ENCODE assay signal across 39 cellular contexts in the genomic region with DNA sequence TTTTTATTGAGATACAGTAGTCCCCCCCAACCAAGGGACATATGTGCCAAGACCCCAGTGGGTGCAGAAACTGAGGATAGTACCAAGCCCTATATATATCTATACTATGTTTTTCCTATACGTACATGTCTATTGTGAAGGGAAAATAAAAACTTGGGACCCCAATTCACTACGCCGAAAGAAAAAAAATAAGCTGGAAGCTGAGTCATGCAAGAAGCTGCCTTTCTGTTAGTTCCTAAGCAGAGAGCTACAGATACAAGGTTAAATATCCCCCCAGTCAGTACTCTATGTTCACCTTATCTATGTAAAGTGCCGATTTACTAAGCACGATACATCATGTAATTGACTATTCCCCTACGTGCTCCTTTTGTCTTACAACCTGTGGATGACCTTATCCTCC. TPM values are rescaled to one million over a fixed set of nuclear protein-coding genes. Genes with fewer than 3 reads are reported as not detected.
"Had no signal": no experiment of that assay in that cellular context is flagged by ENCODE, and none has a peak within 500 bp of the region (broad histone marks: within the 10 kb centered on the region; RNA-seq: fewer than 3 reads in every experiment).

No MANE protein-coding gene starts in this region.

- H3K4me3 Mint-ChIP-seq: activated naive CD4-positive, alpha-beta T cell treated with anti-CD3 and anti-CD28 coated beads for 36 hours; activated naive CD4-positive, alpha-beta T cell treated with anti-CD3 and anti-CD28 coated beads, Interleukin-2, amount 10 ng/mL, durations not matched to agents 7 days and 5 days; activated naive CD4-positive, alpha-beta T cell treated with anti-CD3 and anti-CD28 coated beads, Interleukin-2, amount 50 U/mL, for 24 hours; activated naive CD8-positive, alpha-beta T cell; activated naive CD8-positive, alpha-beta T cell treated with anti-CD3 and anti-CD28 coated beads for 36 hours; activated naive CD8-positive, alpha-beta T cell treated with anti-CD3 and anti-CD28 coated beads, Interleukin-2, amount 10 ng/mL, durations not matched to agents 7 days and 5 days; activated naive CD8-positive, alpha-beta T cell treated with anti-CD3 and anti-CD28 coated beads, Interleukin-2, amount 50 U/mL, for 24 hours; activated T-cell treated with anti-CD3 and anti-CD28 coated beads, Interleukin-2, amount 50 U/mL, for 24 hours; activated T-cell treated with anti-CD3 and anti-CD28 coated beads, Interleukin-2, amount 50 U/mL, for 72 hours; activated T-helper 1 cell treated with anti-CD3 and anti-CD28 coated beads, Interleukin-12 subunit alpha, Interleukin-12 subunit beta, Interleukin-2, Interleukin-4 antibody, amounts not matched to agents 30 ng/mL and 10 ng/mL and 1 ng/mL, durations not matched to agents 14 hours and 24 hours and 36 hours; activated T-helper 17 cell treated with anti-CD3 and anti-CD28 coated beads, Interleukin-2, amount 50 U/mL, for 72 hours; brain; central memory CD8-positive, alpha-beta T cell had no signal

- H3K27me3 ChIP-seq: adrenal gland, ascending aorta, body of pancreas, brain microvascular endothelial cell, breast epithelium had no signal

- H3K27ac Mint-ChIP-seq: activated naive CD4-positive, alpha-beta T cell treated with anti-CD3 and anti-CD28 coated beads for 36 hours; activated naive CD4-positive, alpha-beta T cell treated with anti-CD3 and anti-CD28 coated beads, Interleukin-2, amount 10 ng/mL, durations not matched to agents 7 days and 5 days; activated naive CD4-positive, alpha-beta T cell treated with anti-CD3 and anti-CD28 coated beads, Interleukin-2, amount 50 U/mL, for 24 hours; activated naive CD4-positive, alpha-beta T cell treated with anti-CD3 and anti-CD28 coated beads, Interleukin-2, amount 50 U/mL, for 72 hours; activated naive CD8-positive, alpha-beta T cell; activated naive CD8-positive, alpha-beta T cell treated with anti-CD3 and anti-CD28 coated beads for 36 hours; activated naive CD8-positive, alpha-beta T cell treated with anti-CD3 and anti-CD28 coated beads, Interleukin-2, amount 10 ng/mL, durations not matched to agents 7 days and 5 days; activated naive CD8-positive, alpha-beta T cell treated with anti-CD3 and anti-CD28 coated beads, Interleukin-2, amount 50 U/mL, for 24 hours; activated T-cell treated with anti-CD3 and anti-CD28 coated beads, Interleukin-2, amount 50 U/mL, for 24 hours; activated T-cell treated with anti-CD3 and anti-CD28 coated beads, Interleukin-2, amount 50 U/mL, for 72 hours; activated T-helper 1 cell treated with anti-CD3 and anti-CD28 coated beads, Interleukin-12 subunit alpha, Interleukin-12 subunit beta, Interleukin-2, Interleukin-4 antibody, amounts not matched to agents 30 ng/mL and 10 ng/mL and 1 ng/mL, durations not matched to agents 14 hours and 24 hours and 36 hours; activated T-helper 17 cell treated with anti-CD3 and anti-CD28 coated beads, Interleukin-2, amount 50 U/mL, for 72 hours; activated T-helper 2 cell treated with anti-CD3 and anti-CD28 coated beads, Interferon-gamma antibody, Interleukin-2, Interleukin-4, amounts not matched to agents 10 μg/mL and 5 μg/mL and 100 μg/mL, durations not matched to agents 14 hours and 24 hours and 36 hours; brain had no signal

- H3K9me3 Mint-ChIP-seq: activated naive CD4-positive, alpha-beta T cell treated with anti-CD3 and anti-CD28 coated beads for 36 hours; activated naive CD4-positive, alpha-beta T cell treated with anti-CD3 and anti-CD28 coated beads, Interleukin-2, amount 10 ng/mL, durations not matched to agents 7 days and 5 days; activated naive CD8-positive, alpha-beta T cell treated with anti-CD3 and anti-CD28 coated beads for 36 hours; activated naive CD8-positive, alpha-beta T cell treated with anti-CD3 and anti-CD28 coated beads, Interleukin-2, amount 10 ng/mL, durations not matched to agents 7 days and 5 days; activated naive CD8-positive, alpha-beta T cell treated with anti-CD3 and anti-CD28 coated beads, Interleukin-2, amount 50 U/mL, for 24 hours; activated T-helper 1 cell treated with anti-CD3 and anti-CD28 coated beads, Interleukin-12 subunit alpha, Interleukin-12 subunit beta, Interleukin-2, Interleukin-4 antibody, amounts not matched to agents 30 ng/mL and 10 ng/mL and 1 ng/mL, durations not matched to agents 14 hours and 24 hours and 36 hours; activated T-helper 17 cell treated with anti-CD3 and anti-CD28 coated beads, Interleukin-2, amount 50 U/mL, for 72 hours; activated T-helper 2 cell treated with anti-CD3 and anti-CD28 coated beads, Interferon-gamma antibody, Interleukin-2, Interleukin-4, amounts not matched to agents 10 μg/mL and 5 μg/mL and 100 μg/mL, durations not matched to agents 14 hours and 24 hours and 36 hours; central memory CD8-positive, alpha-beta T cell had no signal

- H3K27ac ChIP-seq: adrenal gland, ascending aorta, body of pancreas, brain microvascular endothelial cell, breast epithelium, cardiac muscle cell had no signal

- H3K36me3 ChIP-seq: adrenal gland, ascending aorta, brain microvascular endothelial cell, breast epithelium, cardiac muscle cell had no signal

- H3K4me1 ChIP-seq: adrenal gland, ascending aorta, body of pancreas, breast epithelium had no signal

- FAIRE-seq: astrocyte, bronchial epithelial cell, colon had no signal

- H3K4me1 Mint-ChIP-seq: activated naive CD4-positive, alpha-beta T cell treated with anti-CD3 and anti-CD28 coated beads, Interleukin-2, amount 10 ng/mL, durations not matched to agents 7 days and 5 days; activated naive CD4-positive, alpha-beta T cell treated with anti-CD3 and anti-CD28 coated beads, Interleukin-2, amount 50 U/mL, for 24 hours; activated naive CD8-positive, alpha-beta T cell treated with anti-CD3 and anti-CD28 coated beads for 36 hours; activated naive CD8-positive, alpha-beta T cell treated with anti-CD3 and anti-CD28 coated beads, Interleukin-2, amount 50 U/mL, for 24 hours; activated T-helper 17 cell treated with anti-CD3 and anti-CD28 coated beads, Interleukin-2, amount 50 U/mL, for 72 hours; brain; central memory CD8-positive, alpha-beta T cell had no signal

- ATAC-seq: activated naive CD4-positive, alpha-beta T cell treated with anti-CD3 and anti-CD28 coated beads, Interleukin-2, amount 50 U/mL, for 72 hours; activated naive CD8-positive, alpha-beta T cell treated with anti-CD3 and anti-CD28 coated beads, Interleukin-2, amount 50 U/mL, for 24 hours; activated T-cell treated with anti-CD3 and anti-CD28 coated beads, Interleukin-2, amount 50 U/mL, for 72 hours; activated T-helper 17 cell treated with anti-CD3 and anti-CD28 coated beads, Interleukin-2, amount 50 U/mL, for 72 hours; body of pancreas had no signal

- H3K4me3 ChIP-seq: adrenal gland, ascending aorta, body of pancreas, breast epithelium, cardiac muscle cell had no signal

- H3K36me3 Mint-ChIP-seq: activated naive CD4-positive, alpha-beta T cell treated with anti-CD3 and anti-CD28 coated beads, Interleukin-2, amount 10 ng/mL, durations not matched to agents 7 days and 5 days; activated naive CD4-positive, alpha-beta T cell treated with anti-CD3 and anti-CD28 coated beads, Interleukin-2, amount 50 U/mL, for 24 hours; activated naive CD4-positive, alpha-beta T cell treated with anti-CD3 and anti-CD28 coated beads, Interleukin-2, amount 50 U/mL, for 72 hours; activated naive CD8-positive, alpha-beta T cell; activated naive CD8-positive, alpha-beta T cell treated with anti-CD3 and anti-CD28 coated beads for 36 hours; activated naive CD8-positive, alpha-beta T cell treated with anti-CD3 and anti-CD28 coated beads, Interleukin-2, amount 10 ng/mL, durations not matched to agents 7 days and 5 days; brain had no signal

- H3K9me3 ChIP-seq: adrenal gland, ascending aorta, body of pancreas had no signal

- DNase-seq: activated effector memory CD4-positive, alpha-beta T cell treated with anti-CD3 and anti-CD28 coated beads, Interleukin-2, amount 50 U/mL, for 16 hours; activated effector memory CD4-positive, alpha-beta T cell treated with Interleukin-2 at 50 U/mL for 16 hours; activated gamma-delta T cell; activated gamma-delta T cell treated with Interleukin-2 at 50 U/mL for 16 hours; activated naive CD4-positive, alpha-beta T cell; activated naive CD4-positive, alpha-beta T cell treated with anti-CD3 and anti-CD28 coated beads for 36 hours; activated naive CD4-positive, alpha-beta T cell treated with anti-CD3 and anti-CD28 coated beads, Interleukin-2, amount 10 ng/mL, durations not matched to agents 7 days and 5 days; activated naive CD4-positive, alpha-beta T cell treated with anti-CD3 and anti-CD28 coated beads, Interleukin-2, amount 50 U/mL, for 16 hours; activated naive CD4-positive, alpha-beta T cell treated with Interleukin-2 at 50 U/mL for 16 hours; activated naive CD8-positive, alpha-beta T cell treated with anti-CD3 and anti-CD28 coated beads for 36 hours; activated naive CD8-positive, alpha-beta T cell treated with anti-CD3 and anti-CD28 coated beads, Interleukin-2, amount 10 ng/mL, durations not matched to agents 7 days and 5 days; activated naive CD8-positive, alpha-beta T cell treated with anti-CD3 and anti-CD28 coated beads, Interleukin-2, amount 50 U/mL, for 24 hours; activated T-cell treated with anti-CD3 and anti-CD28 coated beads, Interleukin-2, amount 50 U/mL, for 24 hours; activated T-cell treated with anti-CD3 and anti-CD28 coated beads, Interleukin-2, amount 50 U/mL, for 48 hours; activated T-cell treated with anti-CD3 and anti-CD28 coated beads, Interleukin-2, amount 50 U/mL, for 72 hours; adrenal gland; amniotic stem cell; amygdala; anterior cingulate cortex; aorta; body of pancreas; brain microvascular endothelial cell; caudate nucleus; central memory CD4-positive, alpha-beta T cell; cerebellar nuclear complex had no signal

RNA-seq across cellular contexts. Expression of a gene that starts 11.5 kb away (rescaled TPM):
- total RNA-seq: activated naive CD4-positive, alpha-beta T cell treated with anti-CD3 and anti-CD28 coated beads for 36 hours; activated naive CD4-positive, alpha-beta T cell treated with anti-CD3 and anti-CD28 coated beads, Interleukin-2, amount 50 U/mL, for 72 hours; activated naive CD8-positive, alpha-beta T cell treated with anti-CD3 and anti-CD28 coated beads for 36 hours; activated naive CD8-positive, alpha-beta T cell treated with anti-CD3 and anti-CD28 coated beads, Interleukin-2, amount 10 ng/mL, durations not matched to agents 7 days and 5 days; activated T-helper 1 cell treated with anti-CD3 and anti-CD28 coated beads, Interleukin-12 subunit alpha, Interleukin-12 subunit beta, Interleukin-2, Interleukin-4 antibody, amounts not matched to agents 30 ng/mL and 10 ng/mL and 1 ng/mL, durations not matched to agents 14 hours and 24 hours and 36 hours; activated T-helper 17 cell treated with anti-CD3 and anti-CD28 coated beads, Interleukin-2, amount 50 U/mL, for 72 hours; activated T-helper 2 cell treated with anti-CD3 and anti-CD28 coated beads, Interferon-gamma antibody, Interleukin-2, Interleukin-4, amounts not matched to agents 10 μg/mL and 5 μg/mL and 100 μg/mL, durations not matched to agents 14 hours and 24 hours and 36 hours; ascending aorta; body of pancreas; bronchial epithelial cell; cardiac muscle cell had no signal
